Comparison of ENCODE assay signal across 8 cellular contexts in genomic region chr4:158624889-158625478, GRCh38. TPM values are rescaled to one million over a fixed set of nuclear protein-coding genes. Genes with fewer than 3 reads are reported as not detected.
A peak's percentile ranks its signal among the peaks of the same experiment; 100 is the strongest.
DNase-seq lines count a peak whose midpoint lies in the region; ATAC-seq, FAIRE-seq and TF ChIP-seq lines count a peak whose summit lies in the region.

No MANE protein-coding gene starts in this region.

- no peak overlapping the region for H2BK20ac ChIP-seq in IMR-90 (ENCODE audit: low read depth, low read length)

- BruUV-seq in IMR-90 (replicated peaks; lab: Mats Ljungman, UMichigan) (no TSS peak), PC-3 (replicated peaks; lab: Mats Ljungman, UMichigan) (no TSS peak), endothelial cell of umbilical vein (replicated peaks; lab: Mats Ljungman, UMichigan) (no TSS peak)

- POLR2A ChIA-PET in IMR-90 (lab: Charles Lee; ENCODE audit: unreplicated experiment) = no interaction called here
- POLR2A ChIA-PET in PC-3 (lab: Charles Lee; ENCODE audit: unreplicated experiment) = no interaction called here
- POLR2A ChIA-PET in endothelial cell of umbilical vein (lab: Charles Lee) = no interaction called here
- POLR2A ChIA-PET in CD8-positive, alpha-beta memory T cell (lab: Charles Lee) = no interaction called here

- dilution Hi-C loops in IMR-90 (cut with HindIII; ENCODE audit: low sequenced_read_pairs, unreplicated experiment) = no loop called here
- dilution Hi-C loops in endothelial cell of umbilical vein (cut with MboI; ENCODE audit: extremely low pct_ligation_motif_present, low sequenced_read_pairs) = no loop called here

- intact Hi-C loops in IMR-90 (cut with micrococcal nuclease) = loop anchor here (1.0 to 5.0 kb wide), 4 partner anchors 215 to 633 kb away; no protein-coding TSS in a partner anchor
- intact Hi-C loops in PC-3 (cut with micrococcal nuclease) = loop anchor here (1.0 kb wide), 3 partner anchors 47 to 365 kb away; no protein-coding TSS in a partner anchor
- intact Hi-C loops in endothelial cell of umbilical vein (cut with micrococcal nuclease) = loop anchor here (1.0 to 10.0 kb wide), 5 partner anchors 129 to 630 kb away; no protein-coding TSS in a partner anchor

- no peak overlapping the region for H3K4ac ChIP-seq in IMR-90 (ENCODE audit: low read depth, low read length)

- no peaks in the 10 kb centered on the region for H3K9me1 ChIP-seq in IMR-90 (ENCODE audit: insufficient read depth, low read length)
- H3K9me1 ChIP-seq in endothelial cell of umbilical vein (replicated peaks; ENCODE audit: control insufficient read depth, extremely low read depth, insufficient read depth, low read length) = peaks cover 2% of the 10 kb centered on the region

- H2AFZ ChIP-seq in IMR-90 (replicated peaks; ENCODE audit: low read length, poor library complexity) = no peak overlapping the region
- no peak overlapping the region for H2AFZ ChIP-seq in PC-3 (ENCODE audit: low read length)
- no peak overlapping the region for H2AFZ ChIP-seq in endothelial cell of umbilical vein (ENCODE audit: low read depth, low read length)

- CTCF ChIA-PET in IMR-90 (lab: Yijun Ruan, JAX) = interaction anchor here (0.7 to 2.7 kb wide), 4 partner anchors 50 to 370 kb away, joined by 3 to 11 read pairs (median 4); no protein-coding TSS in a partner anchor
- CTCF ChIA-PET in PC-3 (lab: Charles Lee) = no interaction called here
- CTCF ChIA-PET in endothelial cell of umbilical vein (lab: Charles Lee) = interaction anchor here (1.3 to 5.7 kb wide), 5 partner anchors 130 to 381 kb away, joined by 3 to 74 read pairs (median 15); no protein-coding TSS in a partner anchor
- CTCF ChIA-PET in CD8-positive, alpha-beta memory T cell (lab: Charles Lee) = no interaction called here

- H3K27me3 ChIP-seq in IMR-90 (ENCODE audit: control insufficient read depth, insufficient read depth, low read length) (no peaks in the 10 kb centered on the region; the same call in 1 of the 2 replicates), PC-3 (ENCODE audit: low read length) (no peaks in the 10 kb centered on the region), endothelial cell of umbilical vein (ENCODE audit: control insufficient read depth in 2 of 2, insufficient read depth in 2 of 2, low read length in 2 of 2) (no peaks in the 10 kb centered on the region)
- H3K27me3 ChIP-seq in CD8-positive, alpha-beta memory T cell (ENCODE audit: insufficient read depth, low read length, poor library complexity, severe bottlenecking) = no peaks in the 10 kb centered on the region

- H3K9ac ChIP-seq in IMR-90 (ENCODE audit: low read depth, low read length) (no peak overlapping the region), PC-3 (ENCODE audit: low read length) (no peak overlapping the region), endothelial cell of umbilical vein (replicated peaks; ENCODE audit: extremely low read depth, insufficient read depth, low read length) (no peak overlapping the region)

- DNase-seq in GM12865 (ENCODE audit: low read depth) = peak; percentile 68
- DNase-seq in IMR-90 = peak; percentile 73
- DNase-seq in PC-3 = peak; percentile 75
- DNase-seq in endothelial cell of umbilical vein (ENCODE audit: low read depth, low spot score) = peak; percentile 63
- peak; percentile 75 for DNase-seq in myocyte (ENCODE audit: low read depth)
- no peak for DNase-seq in activated CD4-positive, alpha-beta T cell treated with anti-CD3 and anti-CD28 coated beads, Interleukin-2, amount 50 U/mL, for 1 hour
- no peak for DNase-seq in CD8-positive, alpha-beta memory T cell

- no peak overlapping the region for H3K14ac ChIP-seq in IMR-90 (replicated peaks; ENCODE audit: low read depth, low read length)

- WGBS in IMR-90 (ENCODE audit: extremely low coverage in 2 of 2, insufficient read length in 1 of 2), 2 experiments = no CpG with 5 or more reads among the region's 3 CpGs

- no peak overlapping the region for H4K8ac ChIP-seq in IMR-90 (ENCODE audit: low read depth in 2 of 2, low read length in 2 of 2)

- H3K4me3 Mint-ChIP-seq in CD8-positive, alpha-beta memory T cell = no peak overlapping the region

- no peaks in the 10 kb centered on the region for H3K9me3 ChIP-seq in IMR-90 (ENCODE audit: control insufficient read depth, insufficient read depth, low read length)
- no peaks in the 10 kb centered on the region for H3K9me3 ChIP-seq in PC-3 (ENCODE audit: low read length)
- no peaks in the 10 kb centered on the region for H3K9me3 ChIP-seq in endothelial cell of umbilical vein (replicated peaks; ENCODE audit: control insufficient read depth, insufficient read depth, low read length)
- no peaks in the 10 kb centered on the region for H3K9me3 ChIP-seq in CD8-positive, alpha-beta memory T cell (ENCODE audit: low read length)

- no peaks in the 10 kb centered on the region for H3K36me3 Mint-ChIP-seq in CD8-positive, alpha-beta memory T cell

- no peak overlapping the region for H3K56ac ChIP-seq in IMR-90 (ENCODE audit: extremely low read depth, insufficient read depth, low read length)

- no peak overlapping the region for H3K18ac ChIP-seq in IMR-90 (ENCODE audit: low read depth, low read length)

- peaks cover 5 to 21% of the 10 kb centered on the region in 2 donors for H3K27me3 Mint-ChIP-seq in CD8-positive, alpha-beta memory T cell

- FAIRE-seq in endothelial cell of umbilical vein (lab: Jason Lieb, UNC) = peak; percentile 52

- no peak overlapping the region for H2BK15ac ChIP-seq in IMR-90 (ENCODE audit: low read depth, low read length)

- H3F3A ChIP-seq in PC-3 (ENCODE audit: low read length, unreplicated experiment) = no peaks in the 10 kb centered on the region

- in situ Hi-C loops in IMR-90 (cut with MboI; ENCODE audit: low sequenced_read_pairs) = loop anchor here (5.0 to 25.0 kb wide), 2 partner anchors 363 to 638 kb away; no protein-coding TSS in a partner anchor

- H3K79me1 ChIP-seq in IMR-90 (ENCODE audit: low read depth in 1 of 2, low read length in 2 of 2) = no peaks in the 10 kb centered on the region

- no peaks in the 10 kb centered on the region for H3K4me1 Mint-ChIP-seq in CD8-positive, alpha-beta memory T cell

- TF ChIP-seq POLR2A in IMR-90 (IDR thresholded peaks at IDR 0.05; ENCODE audit: low read depth, low read length) (no peak), endothelial cell of umbilical vein (IDR thresholded peaks at IDR 0.05; ENCODE audit: low read depth, low read length) (no peak)

- no peak overlapping the region for H4K5ac ChIP-seq in IMR-90 (ENCODE audit: low read depth, low read length)

- no peak overlapping the region for H2BK5ac ChIP-seq in IMR-90 (ENCODE audit: low read depth, low read length, poor library complexity, severe bottlenecking)

- TF ChIP-seq CTCF in GM12865 (IDR thresholded peaks at IDR 0.05; ENCODE audit: insufficient read depth, low read depth, low read length, missing control alignments) (peak; percentile 66), IMR-90 (conservative IDR thresholded peaks at IDR 0.05; ENCODE audit: low read depth, low read length) (peak; percentile 82), PC-3 (conservative IDR thresholded peaks at IDR 0.05; ENCODE audit: low read depth, low read length) (peak; percentile 83), endothelial cell of umbilical vein (IDR thresholded peaks at IDR 0.05; ENCODE audit: extremely low read depth in 1 of 2, insufficient read depth in 1 of 2, low read depth in 1 of 2, low read length in 2 of 2) (peak; percentile 42 to 50)

- no peak overlapping the region for H3K23ac ChIP-seq in IMR-90 (ENCODE audit: low read depth, low read length)

- peak; percentile 85 for TF ChIP-seq RAD21 in IMR-90 (IDR thresholded peaks at IDR 0.05; ENCODE audit: low read length)

- H4K20me1 ChIP-seq in IMR-90 (ENCODE audit: insufficient read depth, low read length) (no peaks in the 10 kb centered on the region), PC-3 (ENCODE audit: low read length) (no peaks in the 10 kb centered on the region), endothelial cell of umbilical vein (replicated peaks; ENCODE audit: control insufficient read depth, extremely low read depth, insufficient read depth, low read length) (no peaks in the 10 kb centered on the region)

- H3K27ac Mint-ChIP-seq in CD8-positive, alpha-beta memory T cell = no peak overlapping the region

- no peak overlapping the region for H3K27ac ChIP-seq in IMR-90 (ENCODE audit: insufficient read depth, low read length)
- no peak overlapping the region for H3K27ac ChIP-seq in PC-3 (ENCODE audit: low read length)
- H3K27ac ChIP-seq in endothelial cell of umbilical vein (ENCODE audit: insufficient read depth, low read depth, low read length) = no peak overlapping the region
- no peak overlapping the region for H3K27ac ChIP-seq in CD8-positive, alpha-beta memory T cell (ENCODE audit: low read depth, low read length)

- no peak overlapping the region for H2BK120ac ChIP-seq in IMR-90 (ENCODE audit: low read depth, low read length)

- no peak overlapping the region for H3K4me2 ChIP-seq in IMR-90 (ENCODE audit: low read depth, low read length)
- H3K4me2 ChIP-seq in PC-3 (ENCODE audit: low read length) = no peak overlapping the region
- no peak overlapping the region for H3K4me2 ChIP-seq in endothelial cell of umbilical vein (ENCODE audit: insufficient read depth, low read length)

- H3K36me3 ChIP-seq in IMR-90 (ENCODE audit: control insufficient read depth, insufficient read depth, low read length) (no peaks in the 10 kb centered on the region), PC-3 (ENCODE audit: low read depth, low read length) (no peaks in the 10 kb centered on the region), endothelial cell of umbilical vein (ENCODE audit: control insufficient read depth in 2 of 2, extremely low read depth in 1 of 2, insufficient read depth in 2 of 2, low read length in 2 of 2) (no peaks in the 10 kb centered on the region)
- no peaks in the 10 kb centered on the region for H3K36me3 ChIP-seq in CD8-positive, alpha-beta memory T cell (ENCODE audit: insufficient read depth, low read length)

- H2AK9ac ChIP-seq in IMR-90 (replicated peaks; ENCODE audit: low read depth, low read length, poor library complexity) = no peak overlapping the region

- peak; percentile 88 for ATAC-seq in GM21825 (IDR thresholded peaks at IDR 0.05; ENCODE audit: unreplicated experiment)
- peak; percentile 79 for ATAC-seq in IMR-90 (ENCODE audit: low read depth)
- peak; percentile 63 for ATAC-seq in PC-3

- no peaks in the 10 kb centered on the region for H3K9me3 Mint-ChIP-seq in CD8-positive, alpha-beta memory T cell

- H2AK5ac ChIP-seq in IMR-90 (ENCODE audit: low read depth, low read length) = no peak overlapping the region

- H3K4me3 ChIP-seq in GM12865 (ENCODE audit: low read depth, low read length) (no peak overlapping the region), IMR-90 (ENCODE audit: insufficient read depth, low read depth, low read length) (no peak overlapping the region), PC-3 (ENCODE audit: low read length) (no peak overlapping the region), endothelial cell of umbilical vein (replicated peaks in 1 of 3; ENCODE audit: insufficient read depth in 1 of 3, low read depth in 1 of 3, low read length in 3 of 3) (no peak overlapping the region)
- H3K4me3 ChIP-seq in CD8-positive, alpha-beta memory T cell (ENCODE audit: low read length) = no peak overlapping the region

- H3K9me2 ChIP-seq in PC-3 (replicated peaks; ENCODE audit: low read length) = no peaks in the 10 kb centered on the region

- no peak overlapping the region for H4K91ac ChIP-seq in IMR-90 (ENCODE audit: insufficient read depth, low read depth, low read length)

- no peaks in the 10 kb centered on the region for H3K79me2 ChIP-seq in PC-3 (ENCODE audit: low read length)
- no peaks in the 10 kb centered on the region for H3K79me2 ChIP-seq in endothelial cell of umbilical vein (ENCODE audit: control insufficient read depth, insufficient read depth, low read length)

- H3K4me1 ChIP-seq in IMR-90 (ENCODE audit: control insufficient read depth, insufficient read depth, low read length) (no peaks in the 10 kb centered on the region), PC-3 (ENCODE audit: insufficient read depth, low read length) (0 out of 2 replicates have a peak, but pooled peaks cover 3% of the 10 kb centered on the region), endothelial cell of umbilical vein (ENCODE audit: control insufficient read depth, extremely low read depth, insufficient read depth, low read length) (no peaks in the 10 kb centered on the region)
- H3K4me1 ChIP-seq in CD8-positive, alpha-beta memory T cell (ENCODE audit: insufficient read depth, low read length) = no peaks in the 10 kb centered on the region

RNA-seq across cellular contexts. Expression of gene C4orf46, which starts 46.7 kb away (rescaled TPM):
- total RNA-seq in IMR-90 (2012; rRNA removed) (10.0 and 14.2 TPM in 2 replicates), PC-3 (2014; rRNA removed) (10.9 and 13.1 TPM in 2 replicates), endothelial cell of umbilical vein (19.3 and 19.6 TPM in 2 replicates), myocyte (33.7 and 34.2 TPM in 2 replicates)
- polyA plus RNA-seq in IMR-90 (2012; rRNA removed) (6.7 and 8.1 TPM in 2 replicates), endothelial cell of umbilical vein (7.5 and 9.4 TPM in 2 replicates)
- 1.9 and 2.9 TPM in 2 replicates for polyA plus RNA-seq in IMR-90 (2012; cell fraction: cytosol; rRNA removed)
- 0.75 and 4.9 TPM in 2 replicates for polyA plus RNA-seq in IMR-90 (2012; cell fraction: nucleus; rRNA removed; ENCODE audit: low replicate concordance)
- polyA plus RNA-seq in endothelial cell of umbilical vein (2011; cell fraction: cytosol; rRNA removed) = 9.6 and 9.9 TPM in 2 replicates
- polyA plus RNA-seq in endothelial cell of umbilical vein (2011; cell fraction: nucleus; rRNA removed) = 7.0 and 9.6 TPM in 2 replicates
- 9.1 and 14.5 TPM in 2 replicates for polyA plus RNA-seq in endothelial cell of umbilical vein (2012)
- 11.3 and 15.8 TPM in 2 replicates for polyA minus RNA-seq in endothelial cell of umbilical vein
- 3.0 TPM for polyA minus RNA-seq in endothelial cell of umbilical vein (2011; cell fraction: cytosol; rRNA and poly(A)+ RNA removed)
- 6.6 and 13.1 TPM in 2 replicates for polyA minus RNA-seq in endothelial cell of umbilical vein (2011; cell fraction: nucleus; rRNA and poly(A)+ RNA removed)
- polyA plus RNA-seq in myocyte (2012) = 8.1 TPM
- total RNA-seq in CD8-positive, alpha-beta memory T cell = 10 to 100 TPM; 20.0 to 22.0 TPM
- 5.7 TPM for polyA plus RNA-seq in CD8-positive, alpha-beta memory T cell

RNA-seq across cellular contexts. Expression of gene ETFDH, which starts 47.1 kb away (rescaled TPM):
- total RNA-seq in IMR-90 (2012; rRNA removed) (14.0 and 18.3 TPM in 2 replicates), PC-3 (2014; rRNA removed) (22.4 and 23.8 TPM in 2 replicates), endothelial cell of umbilical vein (21.8 and 22.3 TPM in 2 replicates), myocyte (21.9 and 25.4 TPM in 2 replicates)
- polyA plus RNA-seq in IMR-90 (2012; rRNA removed) (15.4 and 19.1 TPM in 2 replicates), endothelial cell of umbilical vein (16.9 and 17.3 TPM in 2 replicates)
- polyA plus RNA-seq in IMR-90 (2012; cell fraction: cytosol; rRNA removed) = 3.2 and 9.8 TPM in 2 replicates
- polyA plus RNA-seq in IMR-90 (2012; cell fraction: nucleus; rRNA removed; ENCODE audit: low replicate concordance) = 3.8 and 35.9 TPM in 2 replicates
- 13.4 and 16.0 TPM in 2 replicates for polyA plus RNA-seq in endothelial cell of umbilical vein (2011; cell fraction: cytosol; rRNA removed)
- 32.3 and 40.9 TPM in 2 replicates for polyA plus RNA-seq in endothelial cell of umbilical vein (2011; cell fraction: nucleus; rRNA removed)
- polyA plus RNA-seq in endothelial cell of umbilical vein (2012) = 16.2 and 18.0 TPM in 2 replicates
- 9.8 and 21.6 TPM in 2 replicates for polyA minus RNA-seq in endothelial cell of umbilical vein
- polyA minus RNA-seq in endothelial cell of umbilical vein (2011; cell fraction: cytosol; rRNA and poly(A)+ RNA removed) = 9.0 TPM
- polyA minus RNA-seq in endothelial cell of umbilical vein (2011; cell fraction: nucleus; rRNA and poly(A)+ RNA removed) = 15.5 and 16.8 TPM in 2 replicates
- polyA plus RNA-seq in myocyte (2012) = 19.3 TPM
- total RNA-seq in CD8-positive, alpha-beta memory T cell = 10 to 100 TPM; 21.9 to 22.1 TPM
- 4.4 TPM for polyA plus RNA-seq in CD8-positive, alpha-beta memory T cell

Comparison
In these comparisons a context has a peak if more than half of its experiments do, and no peak if none do; other contexts are left out.
1. DNase-seq: peak in GM12865 (single experiment), IMR-90 (single experiment), PC-3 (single experiment), endothelial cell of umbilical vein (single experiment) and myocyte (single experiment); none in activated CD4-positive, alpha-beta T cell treated with anti-CD3 and anti-CD28 coated beads, Interleukin-2, amount 50 U/mL, for 1 hour (single experiment) and CD8-positive, alpha-beta memory T cell (0 of 5).
2. CTCF ChIA-PET loops: an anchor here in IMR-90 (0.7 to 2.7 kb wide) and endothelial cell of umbilical vein (1.3 to 5.7 kb wide); none called in PC-3 and CD8-positive, alpha-beta memory T cell.
3. Peak in every context shown above with its lines, with median percentiles within 50 percentile points of each other: CTCF ChIP-seq and ATAC-seq.